ENCODE assay signal across 2 cellular contexts in genomic region chr12:110862331-110862730, GRCh38.
TF ChIP-seq lines count a peak whose summit lies in the region.

No MANE protein-coding gene starts in this region.

TF ChIP-seq in GM23338, 12 proteins besides CTCF, POLR2A, EP300 and RAD21:
- TF ChIP-seq REST (IDR thresholded peaks at IDR 0.05; ENCODE audit: unreplicated experiment): no peak
- TF ChIP-seq ETS1 (IDR thresholded peaks at IDR 0.05): no peak
- TF ChIP-seq ZNF462 (CRISPR knock-in tag; IDR thresholded peaks at IDR 0.05): no peak
- no peak for TF ChIP-seq NANOG (IDR thresholded peaks at IDR 0.05; ENCODE audit: borderline replicate concordance)
- no peak for TF ChIP-seq ZNF331 (CRISPR knock-in tag; IDR thresholded peaks at IDR 0.05; ENCODE audit: low read depth)
- TF ChIP-seq EZH2phosphoT487 (IDR thresholded peaks at IDR 0.05; ENCODE audit: unreplicated experiment): no peak
- no peak for TF ChIP-seq STAT1 (IDR thresholded peaks at IDR 0.05; ENCODE audit: unreplicated experiment)
- no peak for TF ChIP-seq CREB1 (CRISPR knock-in tag; IDR thresholded peaks at IDR 0.05; ENCODE audit: low read depth)
- TF ChIP-seq POLR2AphosphoS5 (IDR thresholded peaks at IDR 0.05; ENCODE audit: low read depth): no peak
- TF ChIP-seq JUNB (IDR thresholded peaks at IDR 0.05; ENCODE audit: unreplicated experiment): no peak
- no peak for TF ChIP-seq EZH2 (IDR thresholded peaks at IDR 0.05; ENCODE audit: low read depth, unreplicated experiment)
- TF ChIP-seq ZNF114 (CRISPR knock-in tag; IDR thresholded peaks at IDR 0.05): no peak

TF ChIP-seq in H1, 55 proteins besides CTCF, POLR2A, EP300 and RAD21:
- TF ChIP-seq TCF12 (IDR thresholded peaks at IDR 0.05; ENCODE audit: low read depth, low read length) (no peak), MAFK (IDR thresholded peaks at IDR 0.05; ENCODE audit: low read depth, low read length) (no peak), JUN (IDR thresholded peaks at IDR 0.05; ENCODE audit: low read depth, low read length) (no peak), EZH2 (IDR thresholded peaks at IDR 0.05; ENCODE audit: low read depth, low read length, severe bottlenecking) (no peak), TAF1 (IDR thresholded peaks at IDR 0.05; ENCODE audit: low read depth, low read length) (no peak), BACH1 (IDR thresholded peaks at IDR 0.05; ENCODE audit: low read length) (no peak), TAF7 (optimal IDR thresholded peaks at IDR 0.05; ENCODE audit: borderline replicate concordance, low read depth, low read length) (no peak), ATF2 (IDR thresholded peaks at IDR 0.05; ENCODE audit: low read length) (no peak), SP1 (IDR thresholded peaks at IDR 0.05; ENCODE audit: low read depth, low read length) (no peak), BRCA1 (IDR thresholded peaks at IDR 0.05; ENCODE audit: low read depth, low read length) (no peak), CBX8 (IDR thresholded peaks at IDR 0.05; ENCODE audit: borderline replicate concordance, low read depth, low read length) (no peak)
